In genomic region chr1:45796946-45797345, GRCh38 we compare ENCODE assay signal across 21 cellular contexts. TPM values are rescaled to one million over a fixed set of nuclear protein-coding genes. Genes with fewer than 3 reads are reported as not detected.
DNase-seq lines count a peak whose midpoint lies in the region; ATAC-seq, FAIRE-seq and TF ChIP-seq lines count a peak whose summit lies in the region.
"Had no signal": no experiment of that assay in that cellular context is flagged by ENCODE, and none has a peak within 500 bp of the region (broad histone marks: within the 10 kb centered on the region; RNA-seq: fewer than 3 reads in every experiment).

No MANE protein-coding gene starts in this region.

- no peak overlapping the region for H4K5ac ChIP-seq in mesendoderm (ENCODE audit: low read length)

- no peak for ATAC-seq in body of pancreas
- ATAC-seq in activated naive CD4-positive, alpha-beta T cell treated with anti-CD3 and anti-CD28 coated beads, Interleukin-2, amount 50 U/mL, for 72 hours, result no peak
- ATAC-seq: A549, GM12878, Panc1 had no signal

- no peak overlapping the region for H3K23ac ChIP-seq in mesendoderm (ENCODE audit: low read length)

- H3K27me3 ChIP-seq in NT2/D1 (ENCODE audit: insufficient read depth, insufficient read length), result peaks cover 9% of the 10 kb centered on the region
- no peaks in the 10 kb centered on the region for H3K27me3 ChIP-seq in mesendoderm (ENCODE audit: insufficient read depth, low read length, poor library complexity)
- H3K27me3 ChIP-seq in skeletal muscle tissue (ENCODE audit: control insufficient read depth in 3 of 3, insufficient read depth in 3 of 3, low read length in 3 of 3), result no peaks in the 10 kb centered on the region
- no peaks in the 10 kb centered on the region for H3K27me3 ChIP-seq in body of pancreas
- H3K27me3 ChIP-seq: BE2C, MG63 had no signal

- no peaks in the 10 kb centered on the region for H3K36me3 ChIP-seq in NT2/D1 (ENCODE audit: insufficient read depth, insufficient read length, low read length)
- H3K36me3 ChIP-seq in mesendoderm (ENCODE audit: control insufficient read depth, insufficient read depth, low read length), result no peaks in the 10 kb centered on the region
- H3K36me3 ChIP-seq in skeletal muscle tissue (ENCODE audit: control insufficient read depth in 3 of 3, insufficient read depth in 3 of 3, low read length in 3 of 3), result no peaks in the 10 kb centered on the region
- no peaks in the 10 kb centered on the region for H3K36me3 ChIP-seq in body of pancreas (replicated peaks in 1 of 2; ENCODE audit: insufficient read depth in 1 of 2, low read depth in 2 of 2)
- H3K36me3 ChIP-seq: BE2C, MG63 had no signal

- H3K4ac ChIP-seq in mesendoderm (ENCODE audit: low read depth, low read length), result no peak overlapping the region

- no CpG with 5 or more reads among the region's 9 CpGs for WGBS in mesendoderm (ENCODE audit: extremely low coverage, insufficient coverage, low lambda C conversion rate)
- whole genome bisulfite sequencing in body of pancreas, 2 donors, result 86 to 91% methylated on average over 9 of the region's 9 CpGs

- H2BK15ac ChIP-seq in mesendoderm (replicated peaks; ENCODE audit: low read depth), result no peak overlapping the region

- no peak overlapping the region for H3K27ac ChIP-seq in mesendoderm (ENCODE audit: low read depth, low read length)
- H3K27ac ChIP-seq in skeletal muscle tissue (ENCODE audit: low read depth, low read length), result peak overlapping the region; percentile 71
- H3K27ac ChIP-seq in body of pancreas, result no peak overlapping the region
- H3K27ac ChIP-seq: A549 had no signal

- intact Hi-C loops in body of pancreas (cut with DNase I), result no loop called here

- no peak overlapping the region for H3K18ac ChIP-seq in mesendoderm (ENCODE audit: low read length)

- no peak overlapping the region for H2AK5ac ChIP-seq in mesendoderm (ENCODE audit: low read length)

- H2BK120ac ChIP-seq in mesendoderm (ENCODE audit: low read depth, low read length), result no peak overlapping the region

- H3K27ac Mint-ChIP-seq in activated naive CD4-positive, alpha-beta T cell treated with anti-CD3 and anti-CD28 coated beads, Interleukin-2, amount 50 U/mL, for 72 hours, result no peak overlapping the region

- H3K4me2 ChIP-seq in mesendoderm (ENCODE audit: low read length), result no peak overlapping the region
- H3K4me2 ChIP-seq: A549, SK-N-SH had no signal

- H3K36me3 Mint-ChIP-seq in activated naive CD4-positive, alpha-beta T cell treated with anti-CD3 and anti-CD28 coated beads, Interleukin-2, amount 50 U/mL, for 72 hours, result no peaks in the 10 kb centered on the region

- H2BK5ac ChIP-seq in mesendoderm (ENCODE audit: low read length), result no peak overlapping the region

- no peak overlapping the region for H4K8ac ChIP-seq in mesendoderm (ENCODE audit: low read depth, low read length)

- H3K4me1 ChIP-seq in NT2/D1 (ENCODE audit: insufficient read depth, insufficient read length) (no peaks in the 10 kb centered on the region), mesendoderm (ENCODE audit: control insufficient read depth, low read depth, low read length) (no peaks in the 10 kb centered on the region), skeletal muscle tissue (ENCODE audit: control insufficient read depth in 3 of 3, insufficient read depth in 3 of 3, low read length in 3 of 3) (peaks cover 3 to 31% (median 21%) of the 10 kb centered on the region in 3 donors), body of pancreas (no peaks in the 10 kb centered on the region)
- H3K4me1 ChIP-seq: A549, BE2C had no signal

- no peak overlapping the region for H3K9ac ChIP-seq in NT2/D1 (ENCODE audit: insufficient read length, low read depth)
- H3K9ac ChIP-seq in mesendoderm (ENCODE audit: low read length), result no peak overlapping the region
- no peak overlapping the region for H3K9ac ChIP-seq in skeletal muscle tissue (ENCODE audit: low read depth in 1 of 3, low read length in 3 of 3)
- H3K9ac ChIP-seq: SK-N-SH had no signal

- H3K9me3 ChIP-seq in NT2/D1 (ENCODE audit: insufficient read depth, low read length) (no peaks in the 10 kb centered on the region), skeletal muscle tissue (ENCODE audit: control insufficient read depth in 3 of 3, low read length in 3 of 3) (no peaks in the 10 kb centered on the region), body of pancreas (no peaks in the 10 kb centered on the region)
- H3K9me3 ChIP-seq: A549, BE2C, MG63, SK-N-SH had no signal

- H3K79me1 ChIP-seq in mesendoderm (ENCODE audit: low read length), result no peaks in the 10 kb centered on the region

- H3K79me2 ChIP-seq in mesendoderm (ENCODE audit: control insufficient read depth, insufficient read depth, low read length), result no peaks in the 10 kb centered on the region

- no peaks in the 10 kb centered on the region for H3K9me3 Mint-ChIP-seq in activated naive CD4-positive, alpha-beta T cell treated with anti-CD3 and anti-CD28 coated beads, Interleukin-2, amount 50 U/mL, for 72 hours

- no peak for TF ChIP-seq CTCF in body of pancreas (IDR thresholded peaks at IDR 0.05)

- TF ChIP-seq POLR2A in GM12891 (IDR thresholded peaks at IDR 0.05; ENCODE audit: low read depth, low read length) (no peak), body of pancreas (IDR thresholded peaks at IDR 0.05) (no peak)

- H3K56ac ChIP-seq in mesendoderm (ENCODE audit: low read length), result no peak overlapping the region

- DNase-seq in GM12891 (ENCODE audit: insufficient read length, low spot score), result no peak
- peak; percentile 52 for DNase-seq in NT2/D1 (ENCODE audit: low read depth, low spot score)
- DNase-seq in mesendoderm, result peak; percentile 40
- DNase-seq in body of pancreas, result no peak
- no peak for DNase-seq in epidermal melanocyte (ENCODE audit: insufficient read length, low spot score)
- DNase-seq in activated naive CD4-positive, alpha-beta T cell treated with anti-CD3 and anti-CD28 coated beads, Interleukin-2, amount 50 U/mL, for 72 hours (ENCODE audit: low spot score in 2 of 2), result no peak
- DNase-seq: BE2C; DMS79 treated with DMSO at 0.1 percent for 48 hours; Kasumi-1; MG63; NCI-H1048; NCI-H1417 treated with DMSO at 0.1 percent for 48 hours; NCI-H187; NCI-H446; NK-92 treated with Interleukin-12 subunit alpha and Interleukin-12 subunit beta, amount 100 ng/mL, for 24 hours; SIG-M5; SK-N-SH had no signal

- FAIRE-seq in GM12891 (lab: Jason Lieb, UNC), result peak; percentile 23
- FAIRE-seq: A549, GM12878 had no signal

- H3K4me3 ChIP-seq in NT2/D1 (ENCODE audit: insufficient read length, low read depth), result no peak overlapping the region
- H3K4me3 ChIP-seq in mesendoderm (ENCODE audit: low read length), result no peak overlapping the region
- no peak overlapping the region for H3K4me3 ChIP-seq in skeletal muscle tissue (ENCODE audit: low read length in 3 of 3)
- no peak overlapping the region for H3K4me3 ChIP-seq in body of pancreas
- H3K4me3 ChIP-seq: A549, GM12878, MG63 had no signal

TF ChIP-seq in GM12891, 5 proteins besides CTCF, POLR2A, EP300 and RAD21:
- TF ChIP-seq PAX5 (IDR thresholded peaks at IDR 0.05; ENCODE audit: insufficient read depth, low read length, severe bottlenecking) (no peak), TAF1 (IDR thresholded peaks at IDR 0.05; ENCODE audit: low read depth, low read length) (no peak), POLR2AphosphoS5 (IDR thresholded peaks at IDR 0.05; ENCODE audit: low read depth, low read length) (no peak), SPI1 (IDR thresholded peaks at IDR 0.05; ENCODE audit: low read depth, low read length) (no peak), POU2F2 (IDR thresholded peaks at IDR 0.05; ENCODE audit: low read depth, low read length) (no peak)
TF ChIP-seq in GM12891: peak in this region for 0.

RNA-seq across cellular contexts. Expression of gene MAST2, which starts 6.5 kb away (rescaled TPM):
- polyA plus RNA-seq in GM12891 (2012; ENCODE audit: low read depth, missing spikeins), result 12.9 TPM
- 12.3 TPM for polyA plus RNA-seq in mesendoderm (2013, experiment 1 of 2)
- polyA plus RNA-seq in mesendoderm (2013, experiment 2 of 2), result 12.5 TPM
- total RNA-seq in skeletal muscle tissue (42.8 TPM), body of pancreas (1 to 10 TPM; 9.9 TPM)
- 10 to 100 TPM; 22.3 to 39.6 TPM for total RNA-seq in activated naive CD4-positive, alpha-beta T cell treated with anti-CD3 and anti-CD28 coated beads, Interleukin-2, amount 50 U/mL, for 72 hours

RNA-seq across cellular contexts. Expression of gene IPP, which starts 46.5 kb away (rescaled TPM):
- 10.2 TPM for polyA plus RNA-seq in GM12891 (2012; ENCODE audit: low read depth, missing spikeins)
- 2.6 TPM for polyA plus RNA-seq in mesendoderm (2013, experiment 1 of 2)
- polyA plus RNA-seq in mesendoderm (2013, experiment 2 of 2), result 2.2 TPM
- total RNA-seq in skeletal muscle tissue (15.1 TPM), body of pancreas (1 to 10 TPM; 7.5 to 7.9 TPM)
- 10 to 100 TPM; 13.8 to 16.3 TPM for total RNA-seq in activated naive CD4-positive, alpha-beta T cell treated with anti-CD3 and anti-CD28 coated beads, Interleukin-2, amount 50 U/mL, for 72 hours

Comparison
In these comparisons a context has a peak if more than half of its experiments do, and no peak if none do; other contexts are left out.
1. DNase-seq: peak in NT2/D1 (single experiment) and mesendoderm (single experiment); none in GM12891 (single experiment), body of pancreas (0 of 4), epidermal melanocyte (single experiment) and activated naive CD4-positive, alpha-beta T cell treated with anti-CD3 and anti-CD28 coated beads, Interleukin-2, amount 50 U/mL, for 72 hours (0 of 2).